24 cellular contexts compared by ENCODE assay signal in the genomic region with DNA sequence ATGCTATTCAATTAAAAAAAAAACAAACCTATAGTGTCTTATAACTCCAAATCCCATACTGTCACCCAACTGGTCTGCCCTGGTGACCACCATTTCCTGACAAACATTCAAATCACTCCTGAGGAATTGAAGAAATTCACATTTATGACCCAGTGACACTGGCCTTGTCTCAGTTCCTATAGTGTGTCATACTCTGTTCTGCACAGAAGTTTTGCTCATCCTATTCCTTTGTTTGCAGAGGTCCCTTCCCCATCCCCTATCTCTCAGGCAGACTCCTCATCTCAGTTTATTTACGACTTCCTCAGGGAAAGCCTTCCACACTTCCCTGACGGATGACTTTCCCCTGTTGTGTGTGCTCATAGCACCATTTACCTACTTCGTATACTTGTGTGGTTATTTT. TPM values are rescaled to one million over a fixed set of nuclear protein-coding genes. Genes with fewer than 3 reads are reported as not detected.
DNase-seq lines count a peak whose midpoint lies in the region; ATAC-seq and TF ChIP-seq lines count a peak whose summit lies in the region.
"Had no signal": no experiment of that assay in that cellular context is flagged by ENCODE, and none has a peak within 500 bp of the region (broad histone marks: within the 10 kb centered on the region; RNA-seq: fewer than 3 reads in every experiment).

No MANE protein-coding gene starts in this region.

- H4K91ac ChIP-seq in mesenchymal stem cell (ENCODE audit: low read length): no peak overlapping the region

- H3K9me3 ChIP-seq in HEK293 (ENCODE audit: control insufficient read depth, insufficient read depth, low read depth, low read length) (no peaks in the 10 kb centered on the region), PC-3 (ENCODE audit: low read length) (no peaks in the 10 kb centered on the region), mesenchymal stem cell (ENCODE audit: control insufficient read depth, low read length) (no peaks in the 10 kb centered on the region), body of pancreas (no peaks in the 10 kb centered on the region)

- H3K27me3 ChIP-seq in PC-3 (ENCODE audit: low read length) (no peaks in the 10 kb centered on the region), mesenchymal stem cell (ENCODE audit: control insufficient read depth in 1 of 2, insufficient read depth in 1 of 2, low read length in 2 of 2) (no peaks in the 10 kb centered on the region), body of pancreas (no peaks in the 10 kb centered on the region)

- no peaks in the 10 kb centered on the region for H3F3A ChIP-seq in PC-3 (ENCODE audit: low read length, unreplicated experiment)

- H2AK5ac ChIP-seq in mesenchymal stem cell (ENCODE audit: low read length, severe bottlenecking): no peak overlapping the region

- H3K14ac ChIP-seq in mesenchymal stem cell (ENCODE audit: low read length in 2 of 2): no peak overlapping the region

- no peaks in the 10 kb centered on the region for H3K36me3 ChIP-seq in HEK293 (ENCODE audit: control insufficient read depth in 2 of 2, insufficient read depth in 1 of 2, low read length in 2 of 2)
- no peaks in the 10 kb centered on the region for H3K36me3 ChIP-seq in PC-3 (ENCODE audit: low read depth, low read length)
- no peaks in the 10 kb centered on the region for H3K36me3 ChIP-seq in mesenchymal stem cell (ENCODE audit: control insufficient read depth in 1 of 2, insufficient read depth in 2 of 2, low read depth in 1 of 2, low read length in 2 of 2)
- no peaks in the 10 kb centered on the region for H3K36me3 ChIP-seq in body of pancreas (replicated peaks in 1 of 2; ENCODE audit: insufficient read depth in 1 of 2, low read depth in 2 of 2)

- DNase-seq in PC-3: peak; percentile 53
- DNase-seq in mesenchymal stem cell: peak; percentile 14
- no peak for DNase-seq in body of pancreas
- no peak for DNase-seq in NCI-H1417 treated with DMSO at 0.1 percent for 48 hours (lab: John Stamatoyannopoulos, UW)
- DNase-seq: CD8-positive, alpha-beta T cell; DMS 273 treated with DMSO at 0.1 percent for 48 hours; DMS79 treated with DMSO at 0.1 percent for 48 hours; GM23248; H7; KG1; MM.1S; NCI-H1694 treated with DMSO at 0.1 percent for 48 hours; NCI-H2081; NCI-H2171; NCI-H226; NCI-H510A; NCI-H69; SHP77 had no signal

- POLR2A ChIA-PET in HEK293 (lab: Yijun Ruan, JAX): no interaction called here
- POLR2A ChIA-PET in PC-3 (lab: Charles Lee; ENCODE audit: unreplicated experiment): no interaction called here

- no peak overlapping the region for H4K8ac ChIP-seq in mesenchymal stem cell (ENCODE audit: low read length)

- no peak overlapping the region for H2BK120ac ChIP-seq in mesenchymal stem cell (ENCODE audit: low read depth, low read length)

- H2BK12ac ChIP-seq in mesenchymal stem cell (ENCODE audit: low read length in 2 of 2): no peak overlapping the region

- no TSS peak for BruUV-seq in PC-3 (replicated peaks; lab: Mats Ljungman, UMichigan)

- no peaks in the 10 kb centered on the region for H3K79me2 ChIP-seq in PC-3 (ENCODE audit: low read length)

- TF ChIP-seq CTCF in HEK293 (tag by site-specific recombination; IDR thresholded peaks at IDR 0.05) (no peak), PC-3 (conservative IDR thresholded peaks at IDR 0.05; ENCODE audit: low read depth, low read length) (no peak), body of pancreas (IDR thresholded peaks at IDR 0.05) (no peak)

- peaks cover 14% of the 10 kb centered on the region for H3K79me1 ChIP-seq in mesenchymal stem cell (replicated peaks; ENCODE audit: low read length, poor library complexity, severe bottlenecking)

- no peak for TF ChIP-seq POLR2A in body of pancreas (IDR thresholded peaks at IDR 0.05)

- H3K27ac ChIP-seq in HEK293 (ENCODE audit: extremely low read depth, low read depth, low read length) (no peak overlapping the region), PC-3 (ENCODE audit: low read length) (no peak overlapping the region), mesenchymal stem cell (ENCODE audit: low read length, poor library complexity, severe bottlenecking) (no peak overlapping the region), body of pancreas (no peak overlapping the region)
- H3K27ac ChIP-seq: C4-2B, GM23248, RWPE1 had no signal

- no peak overlapping the region for H3K4me3 ChIP-seq in HEK293 (ENCODE audit: low read depth, low read length)
- H3K4me3 ChIP-seq in PC-3 (ENCODE audit: low read length): no peak overlapping the region
- H3K4me3 ChIP-seq in mesenchymal stem cell (ENCODE audit: insufficient read depth in 1 of 2, low read depth in 1 of 2, low read length in 2 of 2): no peak overlapping the region
- no peak overlapping the region for H3K4me3 ChIP-seq in body of pancreas
- H3K4me3 ChIP-seq: GM23248 had no signal

- H3K4ac ChIP-seq in mesenchymal stem cell (ENCODE audit: low read depth in 1 of 2, low read length in 2 of 2): no peak overlapping the region

- intact Hi-C loops in PC-3 (cut with micrococcal nuclease) (no loop called here), body of pancreas (cut with DNase I) (no loop called here)

- CTCF ChIA-PET in HEK293 (lab: Yijun Ruan, JAX) (no interaction called here), PC-3 (lab: Charles Lee) (no interaction called here)

- H3K9me2 ChIP-seq in PC-3 (replicated peaks; ENCODE audit: low read length): no peaks in the 10 kb centered on the region

- H3K4me1 ChIP-seq in HEK293 (ENCODE audit: control insufficient read depth, insufficient read depth, low read length) (no peaks in the 10 kb centered on the region), PC-3 (ENCODE audit: insufficient read depth, low read length) (0 out of 2 replicates have a peak, but pooled peaks cover 6% of the 10 kb centered on the region), mesenchymal stem cell (ENCODE audit: control insufficient read depth, insufficient read depth, low read depth, low read length) (no peaks in the 10 kb centered on the region), body of pancreas (peaks cover 14% of the 10 kb centered on the region)

- H3K9ac ChIP-seq in PC-3 (ENCODE audit: low read length) (no peak overlapping the region), mesenchymal stem cell (ENCODE audit: low read length) (no peak overlapping the region)
- H3K9ac ChIP-seq: GM23248 had no signal

- H2BK5ac ChIP-seq in mesenchymal stem cell (ENCODE audit: low read depth, low read length, poor library complexity, severe bottlenecking): no peak overlapping the region

- ATAC-seq in PC-3 (peak; percentile 58), body of pancreas (no peak), HG03025 (IDR thresholded peaks at IDR 0.05; ENCODE audit: low FRiP score, unreplicated experiment) (no peak), GM19397 (IDR thresholded peaks at IDR 0.05; ENCODE audit: unreplicated experiment) (no peak)
- ATAC-seq: CD8-positive, alpha-beta T cell; Panc1 had no signal

- H4K20me1 ChIP-seq in PC-3 (ENCODE audit: low read length): no peaks in the 10 kb centered on the region

- H3K4me2 ChIP-seq in PC-3 (ENCODE audit: low read length): no peak overlapping the region
- H3K4me2 ChIP-seq in mesenchymal stem cell (ENCODE audit: low read length, poor library complexity, severe bottlenecking): no peak overlapping the region

- no peak overlapping the region for H2AFZ ChIP-seq in PC-3 (ENCODE audit: low read length)
- no peak overlapping the region for H2AFZ ChIP-seq in mesenchymal stem cell (ENCODE audit: low read depth, low read length)
- H2AFZ ChIP-seq: GM23248 had no signal

- 14% methylated on average over 1 of the region's 3 CpGs for WGBS in mesenchymal stem cell
- WGBS in body of pancreas, 2 donors: 84 to 91% methylated on average over 3 of the region's 3 CpGs

- no peak overlapping the region for H2BK15ac ChIP-seq in mesenchymal stem cell (ENCODE audit: low read depth, poor library complexity, severe bottlenecking)

- no peak overlapping the region for H3K23ac ChIP-seq in mesenchymal stem cell (ENCODE audit: low read length in 2 of 2)

- no peak overlapping the region for H3K18ac ChIP-seq in mesenchymal stem cell (ENCODE audit: low read depth in 1 of 2, low read length in 2 of 2)

TF ChIP-seq in HEK293, 187 proteins besides CTCF, POLR2A, EP300 and RAD21:
- TF ChIP-seq ZNF510 (tag by site-specific recombination; IDR thresholded peaks at IDR 0.05; ENCODE audit: insufficient replicate concordance) (no peak), MZF1 (tag by site-specific recombination; IDR thresholded peaks at IDR 0.05; ENCODE audit: borderline replicate concordance) (peak; percentile 17; the same call in 1 of the 2 replicates), ZNF2 (tag by site-specific recombination; IDR thresholded peaks at IDR 0.05) (no peak), ZNF366 (tag by site-specific recombination; conservative IDR thresholded peaks at IDR 0.05) (no peak), ZNF768 (tag by site-specific recombination; IDR thresholded peaks at IDR 0.05) (no peak)
TF ChIP-seq in HEK293: peak in this region for 1.

RNA-seq across cellular contexts. Expression of a gene that starts 14.7 kb away (rescaled TPM):
- total RNA-seq in PC-3 (2014; rRNA removed) (1.3 TPM in 2 replicates), body of pancreas (1 to 10 TPM; 4.0 to 7.0 TPM)
- 4.2 TPM for polyA plus RNA-seq in mesenchymal stem cell (2013, experiment 1 of 2)
- 4.2 TPM for polyA plus RNA-seq in mesenchymal stem cell (2013, experiment 2 of 2)

RNA-seq across cellular contexts. Expression of a gene that starts 35.3 kb away (rescaled TPM):
- total RNA-seq in PC-3 (2014; rRNA removed): 13.1 and 17.0 TPM in 2 replicates
- polyA plus RNA-seq in mesenchymal stem cell (2013, experiment 1 of 2): 11.3 TPM
- polyA plus RNA-seq in mesenchymal stem cell (2013, experiment 2 of 2): 8.1 TPM
- total RNA-seq in body of pancreas: 10 to 100 TPM; 14.3 to 45.8 TPM

Comparison
In these comparisons a context has a peak if more than half of its experiments do, and no peak if none do; other contexts are left out.
1. DNase-seq: peak in PC-3 (single experiment) and mesenchymal stem cell (single experiment); none in body of pancreas (0 of 4) and NCI-H1417 treated with DMSO at 0.1 percent for 48 hours (single experiment).